ENCODE assay signal across 11 cellular contexts in genomic region chr1:168362991-168363390, GRCh38.
DNase-seq lines count a peak whose midpoint lies in the region; ATAC-seq, FAIRE-seq and TF ChIP-seq lines count a peak whose summit lies in the region.
"Had no signal": no experiment of that assay in that cellular context is flagged by ENCODE, and none has a peak within 500 bp of the region (broad histone marks: within the 10 kb centered on the region; RNA-seq: fewer than 3 reads in every experiment).

No MANE protein-coding gene starts in this region.

- peak overlapping the region; percentile 5 for H3K4me3 ChIP-seq in CD8-positive, alpha-beta memory T cell (ENCODE audit: low read length)
- H3K4me3 ChIP-seq in lower lobe of right lung: no peak overlapping the region
- H3K4me3 ChIP-seq in sigmoid colon: no peak overlapping the region

- no peaks in the 10 kb centered on the region for H3K27me3 ChIP-seq in CD8-positive, alpha-beta memory T cell (ENCODE audit: insufficient read depth, low read length, poor library complexity, severe bottlenecking)
- H3K27me3 ChIP-seq in lower lobe of right lung (ENCODE audit: low read depth) (no peaks in the 10 kb centered on the region), sigmoid colon (no peaks in the 10 kb centered on the region)

- POLR2A ChIA-PET in CD8-positive, alpha-beta memory T cell (lab: Charles Lee): interaction anchor here (1.2 to 2.0 kb wide), 3 partner anchors 15 to 45 kb away, joined by 3 to 10 read pairs (median 5); no protein-coding TSS in a partner anchor
- POLR2A ChIA-PET in activated CD8-positive, alpha-beta T cell treated with anti-CD3 and anti-CD28 coated beads, Interleukin-2, amount 10 ng/mL, durations not matched to agents 7 days and 5 days (lab: Charles Lee): interaction anchor here (1.7 to 1.9 kb wide), 2 partner anchors 12 to 20 kb away, joined by 4 to 7 read pairs; no protein-coding TSS in a partner anchor

- peaks cover 0 to 3% (median 0%) of the 10 kb centered on the region in 5 donors for H3K9me3 Mint-ChIP-seq in CD8-positive, alpha-beta memory T cell
- H3K9me3 Mint-ChIP-seq in activated CD8-positive, alpha-beta T cell treated with anti-CD3 and anti-CD28 coated beads, Interleukin-2, amount 10 ng/mL, durations not matched to agents 7 days and 5 days (ENCODE audit: insufficient read depth): no peaks in the 10 kb centered on the region
- H3K9me3 Mint-ChIP-seq: memory B cell had no signal

- H3K36me3 ChIP-seq in CD8-positive, alpha-beta memory T cell (ENCODE audit: insufficient read depth, low read length): no peaks in the 10 kb centered on the region
- H3K36me3 ChIP-seq in lower lobe of right lung (no peaks in the 10 kb centered on the region), sigmoid colon (no peaks in the 10 kb centered on the region)

- TF ChIP-seq CTCF in lower lobe of right lung (IDR thresholded peaks at IDR 0.05) (no peak), sigmoid colon (IDR thresholded peaks at IDR 0.05) (no peak)

- H3K27me3 Mint-ChIP-seq in CD8-positive, alpha-beta memory T cell: no peaks in the 10 kb centered on the region
- peaks cover 6% of the 10 kb centered on the region for H3K27me3 Mint-ChIP-seq in activated CD8-positive, alpha-beta T cell treated with anti-CD3 and anti-CD28 coated beads, Interleukin-2, amount 10 ng/mL, durations not matched to agents 7 days and 5 days (ENCODE audit: low read depth)

- H3K4me3 Mint-ChIP-seq in CD8-positive, alpha-beta memory T cell: peak overlapping the region; percentile 21 to 83 (median 72)
- peak overlapping the region; percentile 44 for H3K4me3 Mint-ChIP-seq in activated CD8-positive, alpha-beta T cell treated with anti-CD3 and anti-CD28 coated beads, Interleukin-2, amount 10 ng/mL, durations not matched to agents 7 days and 5 days
- H3K4me3 Mint-ChIP-seq: memory B cell had no signal

- H3K9me3 ChIP-seq in CD8-positive, alpha-beta memory T cell (ENCODE audit: low read length): no peaks in the 10 kb centered on the region
- H3K9me3 ChIP-seq in lower lobe of right lung: no peaks in the 10 kb centered on the region
- H3K9me3 ChIP-seq in sigmoid colon: no peaks in the 10 kb centered on the region

- peaks cover 34% of the 10 kb centered on the region for H3K4me1 ChIP-seq in CD8-positive, alpha-beta memory T cell (ENCODE audit: insufficient read depth, low read length)
- H3K4me1 ChIP-seq in lower lobe of right lung: peaks cover 5% of the 10 kb centered on the region
- peaks cover 0 to 20% (median 17%) of the 10 kb centered on the region in 4 donors for H3K4me1 ChIP-seq in sigmoid colon

- H3K36me3 Mint-ChIP-seq in CD8-positive, alpha-beta memory T cell: no peaks in the 10 kb centered on the region
- H3K36me3 Mint-ChIP-seq in activated CD8-positive, alpha-beta T cell treated with anti-CD3 and anti-CD28 coated beads, Interleukin-2, amount 10 ng/mL, durations not matched to agents 7 days and 5 days (ENCODE audit: low read depth): peaks cover 4% of the 10 kb centered on the region

- no peak for FAIRE-seq in frontal cortex (lab: Jason Lieb, UNC)

- peak; percentile 27 to 85 (median 52) for DNase-seq in CD8-positive, alpha-beta memory T cell
- peak; percentile 45 for DNase-seq in NAMALWA (ENCODE audit: low spot score)
- peak; percentile 62 for DNase-seq in activated CD8-positive, alpha-beta T cell treated with anti-CD3 and anti-CD28 coated beads, Interleukin-2, amount 10 ng/mL, durations not matched to agents 7 days and 5 days
- no peak for DNase-seq in lower lobe of right lung
- no peak for DNase-seq in sigmoid colon
- no peak for DNase-seq in frontal cortex (ENCODE audit: low spot score in 2 of 2)
- DNase-seq in NCI-H146 treated with DMSO at 0.1 percent for 48 hours (lab: John Stamatoyannopoulos, UW; ENCODE audit: unreplicated experiment): no peak
- DNase-seq: Calu3, NCI-H1694 had no signal

- intact Hi-C loops in lower lobe of right lung (cut with DNase I) (no loop called here), sigmoid colon (cut with DNase I) (no loop called here)

- 52 to 78% methylated on average over 4 of the region's 4 CpGs for WGBS in sigmoid colon, 2 donors

- ATAC-seq in activated CD8-positive, alpha-beta T cell treated with anti-CD3 and anti-CD28 coated beads, Interleukin-2, amount 10 ng/mL, durations not matched to agents 7 days and 5 days: peak; percentile 96
- ATAC-seq in lower lobe of right lung (peak; percentile 64 to 72), GM18873 (IDR thresholded peaks at IDR 0.05; ENCODE audit: low FRiP score, unreplicated experiment) (no peak)

- no peak for TF ChIP-seq EP300 in sigmoid colon (IDR thresholded peaks at IDR 0.05)

- TF ChIP-seq POLR2A in sigmoid colon (IDR thresholded peaks at IDR 0.05): no peak

- CTCF ChIA-PET in CD8-positive, alpha-beta memory T cell (lab: Charles Lee): interaction anchor here (1.0 to 8.2 kb wide), 8 partner anchors 13 to 76 kb away, joined by 3 to 125 read pairs (median 6); no protein-coding TSS in a partner anchor
- CTCF ChIA-PET in activated CD8-positive, alpha-beta T cell treated with anti-CD3 and anti-CD28 coated beads, Interleukin-2, amount 10 ng/mL, durations not matched to agents 7 days and 5 days (lab: Charles Lee): interaction anchor here (0.7 to 11.9 kb wide), 20 partner anchors 9 to 228 kb away, joined by 3 to 280 read pairs (median 4); no protein-coding TSS in a partner anchor

- no peak overlapping the region for H3K27ac ChIP-seq in CD8-positive, alpha-beta memory T cell (ENCODE audit: low read depth, low read length)
- H3K27ac ChIP-seq in lower lobe of right lung (no peak overlapping the region), sigmoid colon (no peak overlapping the region)

- H3K4me1 Mint-ChIP-seq in CD8-positive, alpha-beta memory T cell: peaks cover 51 to 61% (median 60%) of the 10 kb centered on the region in 3 donors
- H3K4me1 Mint-ChIP-seq in activated CD8-positive, alpha-beta T cell treated with anti-CD3 and anti-CD28 coated beads, Interleukin-2, amount 10 ng/mL, durations not matched to agents 7 days and 5 days (ENCODE audit: low read depth): peaks cover 40% of the 10 kb centered on the region
- H3K4me1 Mint-ChIP-seq: memory B cell had no signal

- peak overlapping the region; percentile 85 to 99 (median 96) for H3K27ac Mint-ChIP-seq in CD8-positive, alpha-beta memory T cell
- peak overlapping the region; percentile 66 for H3K27ac Mint-ChIP-seq in activated CD8-positive, alpha-beta T cell treated with anti-CD3 and anti-CD28 coated beads, Interleukin-2, amount 10 ng/mL, durations not matched to agents 7 days and 5 days
- H3K27ac Mint-ChIP-seq: memory B cell had no signal

Comparison
In these comparisons a context has a peak if more than half of its experiments do, and no peak if none do; other contexts are left out.
1. DNase-seq: peak in CD8-positive, alpha-beta memory T cell (5 of 5), NAMALWA (single experiment) and activated CD8-positive, alpha-beta T cell treated with anti-CD3 and anti-CD28 coated beads, Interleukin-2, amount 10 ng/mL, durations not matched to agents 7 days and 5 days (single experiment); none in lower lobe of right lung (single experiment), sigmoid colon (single experiment), frontal cortex (0 of 2) and NCI-H146 treated with DMSO at 0.1 percent for 48 hours (single experiment).